ENCODE assay signal across 17 cellular contexts in the genomic region with DNA sequence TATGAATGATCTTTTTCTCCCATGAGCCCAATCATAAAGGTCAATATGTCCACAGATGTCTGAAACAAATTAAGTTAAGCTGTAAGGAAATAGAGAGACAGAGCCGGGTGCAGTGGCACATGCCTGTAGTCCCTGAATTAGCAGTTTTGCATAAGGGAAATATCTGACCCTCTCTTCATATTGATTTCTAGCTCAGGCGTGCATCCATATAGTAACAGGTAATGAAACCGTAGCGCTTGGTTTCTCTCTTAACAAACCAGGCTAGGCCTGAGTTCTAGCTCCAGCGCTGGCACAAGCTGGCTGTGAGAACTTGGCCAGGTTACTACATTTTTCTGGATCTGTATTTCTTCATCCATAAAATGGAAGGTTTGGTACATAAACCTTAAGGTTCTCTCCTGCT.
DNase-seq lines count a peak whose midpoint lies in the region; FAIRE-seq and TF ChIP-seq lines count a peak whose summit lies in the region.
"Had no signal": no experiment of that assay in that cellular context is flagged by ENCODE, and none has a peak within 500 bp of the region (broad histone marks: within the 10 kb centered on the region; RNA-seq: fewer than 3 reads in every experiment).

No MANE protein-coding gene starts in this region.

- DNase-seq in GM12892 (ENCODE audit: insufficient read length) (no peak), Peyer's patch (no peak), hepatocyte (ENCODE audit: low spot score) (no peak), stomach (no peak), erythroblast (lab: John Stamatoyannopoulos, UW) (no peak), anterior cingulate cortex (lab: John Stamatoyannopoulos, UW) (no peak), amniotic stem cell (lab: John Stamatoyannopoulos, UW) (no peak)
- DNase-seq in activated naive CD4-positive, alpha-beta T cell treated with anti-CD3 and anti-CD28 coated beads for 36 hours = no peak
- DNase-seq: amygdala; CD8-positive, alpha-beta T cell; DND-41; foreskin fibroblast; MM.1S; NCI-H1694; NCI-H446 had no signal

- CTCF ChIA-PET in activated naive CD4-positive, alpha-beta T cell treated with anti-CD3 and anti-CD28 coated beads for 36 hours (lab: Charles Lee) = no interaction called here

- H3K36me3 Mint-ChIP-seq in activated naive CD4-positive, alpha-beta T cell treated with anti-CD3 and anti-CD28 coated beads for 36 hours (ENCODE audit: low read depth) = no peaks in the 10 kb centered on the region
- H3K36me3 Mint-ChIP-seq: CD8-positive, alpha-beta T cell had no signal

- intact Hi-C loops in stomach (cut with DNase I; ENCODE audit: low total_unique reads) = no loop called here
- intact Hi-C loops in activated naive CD4-positive, alpha-beta T cell treated with anti-CD3 and anti-CD28 coated beads for 36 hours (cut with micrococcal nuclease) = no loop called here

- H2AFZ ChIP-seq in hepatocyte = no peak overlapping the region

- no peaks in the 10 kb centered on the region for H3K4me1 Mint-ChIP-seq in activated naive CD4-positive, alpha-beta T cell treated with anti-CD3 and anti-CD28 coated beads for 36 hours (ENCODE audit: low read depth)

- TF ChIP-seq CTCF in Peyer's patch (IDR thresholded peaks at IDR 0.05) (no peak), hepatocyte (IDR thresholded peaks at IDR 0.05; ENCODE audit: poor library complexity) (no peak), stomach (IDR thresholded peaks at IDR 0.05) (no peak)

- H3K4me2 ChIP-seq in hepatocyte = no peak overlapping the region

- no peaks in the 10 kb centered on the region for H3K9me2 ChIP-seq in hepatocyte (replicated peaks; ENCODE audit: insufficient read depth)

- no peaks in the 10 kb centered on the region for H3K36me3 ChIP-seq in Peyer's patch
- H3K36me3 ChIP-seq in hepatocyte (replicated peaks; ENCODE audit: insufficient read depth, low read depth) = no peaks in the 10 kb centered on the region
- no peaks in the 10 kb centered on the region for H3K36me3 ChIP-seq in stomach

- no peak for TF ChIP-seq EP300 in stomach (IDR thresholded peaks at IDR 0.05)

- no peaks in the 10 kb centered on the region for H4K20me1 ChIP-seq in hepatocyte (ENCODE audit: insufficient read depth, poor library complexity, severe bottlenecking)

- H3K27me3 Mint-ChIP-seq in activated naive CD4-positive, alpha-beta T cell treated with anti-CD3 and anti-CD28 coated beads for 36 hours (ENCODE audit: low read depth) = peaks cover 3% of the 10 kb centered on the region

- no peak overlapping the region for H3K4me3 Mint-ChIP-seq in activated naive CD4-positive, alpha-beta T cell treated with anti-CD3 and anti-CD28 coated beads for 36 hours
- H3K4me3 Mint-ChIP-seq: CD8-positive, alpha-beta T cell had no signal

- H3K27me3 ChIP-seq in Peyer's patch = no peaks in the 10 kb centered on the region
- H3K27me3 ChIP-seq in hepatocyte = no peaks in the 10 kb centered on the region
- H3K27me3 ChIP-seq in stomach = peaks cover 0 to 2% (median 0%) of the 10 kb centered on the region in 3 donors

- no peaks in the 10 kb centered on the region for H3K79me2 ChIP-seq in hepatocyte

- H3K9me3 ChIP-seq in Peyer's patch (no peaks in the 10 kb centered on the region), hepatocyte (ENCODE audit: low read depth) (no peaks in the 10 kb centered on the region), stomach (no peaks in the 10 kb centered on the region)

- H3K27ac ChIP-seq in Peyer's patch = peak overlapping the region; percentile 16 to 47 (median 33)
- H3K27ac ChIP-seq in hepatocyte = peak overlapping the region; percentile 56
- peak overlapping the region in 4 of 5 donors; percentile 52 to 75 (median 61) for H3K27ac ChIP-seq in stomach

- 95% methylated on average over 5 of the region's 5 CpGs for WGBS in hepatocyte (ENCODE audit: low lambda C conversion rate, missing lambda C conversion rate)
- 90 to 94% (median 92%) methylated on average over 5 of the region's 5 CpGs for WGBS in stomach, 5 donors

- no peaks in the 10 kb centered on the region for H3K9me3 Mint-ChIP-seq in activated naive CD4-positive, alpha-beta T cell treated with anti-CD3 and anti-CD28 coated beads for 36 hours
- H3K9me3 Mint-ChIP-seq: CD8-positive, alpha-beta T cell had no signal

- H3K4me3 ChIP-seq in Peyer's patch (no peak overlapping the region), hepatocyte (no peak overlapping the region), stomach (no peak overlapping the region)

- H3K4me1 ChIP-seq in Peyer's patch (peaks cover 0 to 15% (median 2%) of the 10 kb centered on the region in 4 donors), hepatocyte (ENCODE audit: insufficient read depth) (peaks cover 47% of the 10 kb centered on the region), stomach (peaks cover 12 to 47% (median 27%) of the 10 kb centered on the region in 4 donors)

- FAIRE-seq in GM12892 (lab: Jason Lieb, UNC) = peak; percentile 17
- FAIRE-seq: colon, urothelium cell line had no signal

- no peak overlapping the region for H3K27ac Mint-ChIP-seq in activated naive CD4-positive, alpha-beta T cell treated with anti-CD3 and anti-CD28 coated beads for 36 hours
- H3K27ac Mint-ChIP-seq: CD8-positive, alpha-beta T cell had no signal

- TF ChIP-seq POLR2A in GM12892 (IDR thresholded peaks at IDR 0.05; ENCODE audit: low read depth, low read length) = no peak
- TF ChIP-seq POLR2A in Peyer's patch (IDR thresholded peaks at IDR 0.05) = no peak
- no peak for TF ChIP-seq POLR2A in stomach (IDR thresholded peaks at IDR 0.05)
- no peak for TF ChIP-seq POLR2A in erythroblast (IDR thresholded peaks at IDR 0.05; ENCODE audit: low read length)
